20 cellular contexts compared by ENCODE assay signal in genomic region chr3:73536952-73537351, GRCh38.
"Had no signal": no experiment of that assay in that cellular context is flagged by ENCODE, and none has a peak within 500 bp of the region (broad histone marks: within the 10 kb centered on the region; RNA-seq: fewer than 3 reads in every experiment).

No MANE protein-coding gene starts in this region.

- H3K27me3 ChIP-seq: adrenal gland, breast epithelium, esophagus squamous epithelium, ovary, thyroid gland had no signal

- H3K9me3 ChIP-seq: adrenal gland, breast epithelium, esophagus squamous epithelium, ovary, thyroid gland had no signal

- H3K36me3 Mint-ChIP-seq: activated naive CD4-positive, alpha-beta T cell treated with anti-CD3 and anti-CD28 coated beads, Interleukin-2, amount 50 U/mL, for 72 hours; naive thymus-derived CD4-positive, alpha-beta T cell had no signal

- DNase-seq: activated CD4-positive, alpha-beta T cell treated with anti-CD3 and anti-CD28 coated beads, Interleukin-2, amount 50 U/mL, for 4 hours; activated gamma-delta T cell treated with Interleukin-2 at 50 U/mL for 16 hours; adrenal gland; effector CD4-positive, alpha-beta T cell; esophagus squamous epithelium; hippocampal formation; mammary epithelial cell; midbrain; naive thymus-derived CD4-positive, alpha-beta T cell; stimulated activated CD4-positive, alpha-beta T cell treated with anti-CD3 and anti-CD28 coated beads, Interleukin-12 subunit alpha, Interleukin-12 subunit beta, amount 100 ng/mL, for 4 hours; stimulated activated CD4-positive, alpha-beta T cell treated with anti-CD3 and anti-CD28 coated beads, Interleukin-1b, Interleukin-23, amount 100 ng/mL, for 48 hours; stimulated activated CD8-positive, alpha-beta memory T cell treated with anti-CD3 and anti-CD28 coated beads, Interleukin-4, amount 100 ng/mL, for 48 hours; stimulated activated naive CD4-positive, alpha-beta T cell; thyroid gland had no signal

- H3K36me3 ChIP-seq: adrenal gland, breast epithelium, esophagus squamous epithelium, ovary, thyroid gland had no signal

- H3K4me1 Mint-ChIP-seq: naive thymus-derived CD4-positive, alpha-beta T cell had no signal

- H3K27ac ChIP-seq: adrenal gland, breast epithelium, ovary, thyroid gland had no signal

- H3K4me3 Mint-ChIP-seq: activated T-helper 1 cell treated with anti-CD3 and anti-CD28 coated beads, Interleukin-12 subunit alpha, Interleukin-12 subunit beta, Interleukin-2, Interleukin-4 antibody, amounts not matched to agents 30 ng/mL and 10 ng/mL and 1 ng/mL, durations not matched to agents 14 hours and 24 hours and 36 hours; naive thymus-derived CD4-positive, alpha-beta T cell; T-helper 2 cell treated with Interferon-gamma antibody and Interleukin-4, amounts not matched to agents 5 μg/mL and 100 μg/mL, for 36 hours had no signal

- H3K9me3 Mint-ChIP-seq: activated naive CD4-positive, alpha-beta T cell treated with anti-CD3 and anti-CD28 coated beads, Interleukin-2, amount 50 U/mL, for 72 hours; activated T-helper 1 cell treated with anti-CD3 and anti-CD28 coated beads, Interleukin-12 subunit alpha, Interleukin-12 subunit beta, Interleukin-2, Interleukin-4 antibody, amounts not matched to agents 30 ng/mL and 10 ng/mL and 1 ng/mL, durations not matched to agents 14 hours and 24 hours and 36 hours; T-helper 2 cell treated with Interferon-gamma antibody and Interleukin-4, amounts not matched to agents 5 μg/mL and 100 μg/mL, for 36 hours had no signal

- H3K4me1 ChIP-seq: thyroid gland had no signal

- ATAC-seq: activated naive CD4-positive, alpha-beta T cell treated with anti-CD3 and anti-CD28 coated beads, Interleukin-2, amount 50 U/mL, for 72 hours; left colon; naive thymus-derived CD4-positive, alpha-beta T cell had no signal

- H3K27ac Mint-ChIP-seq: activated naive CD4-positive, alpha-beta T cell treated with anti-CD3 and anti-CD28 coated beads, Interleukin-2, amount 50 U/mL, for 72 hours; activated T-helper 1 cell treated with anti-CD3 and anti-CD28 coated beads, Interleukin-12 subunit alpha, Interleukin-12 subunit beta, Interleukin-2, Interleukin-4 antibody, amounts not matched to agents 30 ng/mL and 10 ng/mL and 1 ng/mL, durations not matched to agents 14 hours and 24 hours and 36 hours; naive thymus-derived CD4-positive, alpha-beta T cell; T-helper 2 cell treated with Interferon-gamma antibody and Interleukin-4, amounts not matched to agents 5 μg/mL and 100 μg/mL, for 36 hours had no signal

- H3K4me3 ChIP-seq: adrenal gland, breast epithelium, esophagus squamous epithelium, ovary, thyroid gland had no signal
